In genomic region chr6:109483744-109484075, GRCh38 we compare ENCODE assay signal across 8 cellular contexts. TPM values are rescaled to one million over a fixed set of nuclear protein-coding genes. Genes with fewer than 3 reads are reported as not detected.
A peak's percentile ranks its signal among the peaks of the same experiment; 100 is the strongest.
DNase-seq lines count a peak whose midpoint lies in the region; ATAC-seq and TF ChIP-seq lines count a peak whose summit lies in the region.

No MANE protein-coding gene starts in this region.

- H3K4me2 ChIP-seq in osteoblast (ENCODE audit: insufficient read depth, low read length) = peak overlapping the region; percentile 89

- no peaks in the 10 kb centered on the region for H4K20me1 ChIP-seq in osteoblast (ENCODE audit: insufficient read depth, low read length)

- H3K9ac ChIP-seq in HUES48 (ENCODE audit: low read depth, low read length) = 0 out of 2 replicates have a peak overlapping the region, but pooled peaks have one; percentile 18

- H3K27ac ChIP-seq in HUES48 (ENCODE audit: low read depth, low read length) = no peak overlapping the region
- H3K27ac ChIP-seq in dorsolateral prefrontal cortex = peak overlapping the region in 41 of 59 donors; percentile 11 to 83 (median 63)
- H3K27ac ChIP-seq in osteoblast (ENCODE audit: low read depth, low read length) = no peak overlapping the region

- DNase-seq in dorsolateral prefrontal cortex (no peak), osteoblast (ENCODE audit: insufficient read length, low spot score, missing footprints) (no peak), NCI-H524 treated with DMSO at 0.1 percent for 48 hours (lab: John Stamatoyannopoulos, UW) (no peak), NCI-H2107 treated with DMSO at 0.1 percent for 48 hours (lab: John Stamatoyannopoulos, UW; ENCODE audit: unreplicated experiment) (no peak), KG1 (lab: John Stamatoyannopoulos, UW) (no peak)
- DNase-seq in activated effector memory CD4-positive, alpha-beta T cell treated with Interleukin-2 at 50 U/mL for 16 hours = no peak

- H3K27me3 ChIP-seq in HUES48 (ENCODE audit: control insufficient read depth, insufficient read depth, low read length) = no peaks in the 10 kb centered on the region
- H3K27me3 ChIP-seq in dorsolateral prefrontal cortex = no peaks in the 10 kb centered on the region
- H3K27me3 ChIP-seq in osteoblast (ENCODE audit: insufficient read depth, low read length) = no peaks in the 10 kb centered on the region

- peak; percentile 19 for ATAC-seq in GM18517 (IDR thresholded peaks at IDR 0.05; ENCODE audit: unreplicated experiment)

- H3K36me3 ChIP-seq in HUES48 (ENCODE audit: control insufficient read depth, insufficient read depth, low read length) (peaks cover 25% of the 10 kb centered on the region), osteoblast (ENCODE audit: insufficient read depth, low read length) (peaks cover 19% of the 10 kb centered on the region)

- H3K4me1 ChIP-seq in HUES48 (ENCODE audit: control insufficient read depth, insufficient read depth, low read length) = peaks cover 39% of the 10 kb centered on the region
- H3K4me1 ChIP-seq in osteoblast (ENCODE audit: insufficient read depth, low read length) = peaks cover 11% of the 10 kb centered on the region

- TF ChIP-seq CTCF in dorsolateral prefrontal cortex (IDR thresholded peaks at IDR 0.05 in 54 of 56, conservative IDR thresholded peaks at IDR 0.05 in 2 of 56; ENCODE audit: low read depth in 1 of 56, partially characterized antibody in 56 of 56) (no peak), osteoblast (IDR thresholded peaks at IDR 0.05; ENCODE audit: extremely low read depth, low read depth, low read length) (no peak)

- intact Hi-C loops in dorsolateral prefrontal cortex (cut with DNase I) = loop anchor here (2.0 kb wide), 3 partner anchors 43 to 207 kb away; partner anchors contain the start of genes AK9 (in 1 of the 2), CD164 (in 1 of the 2), FIG4 (in 1 of the 2) and PPIL6 (in 1 of the 2)

- H3K4me3 ChIP-seq in HUES48 (ENCODE audit: low read depth, low read length) = peak overlapping the region; percentile 66
- peak overlapping the region; percentile 51 to 100 (median 95) for H3K4me3 ChIP-seq in dorsolateral prefrontal cortex
- peak overlapping the region; percentile 65 for H3K4me3 ChIP-seq in osteoblast (ENCODE audit: insufficient read depth, low read length)

- peak overlapping the region; percentile 85 for H2AFZ ChIP-seq in osteoblast (ENCODE audit: low read length)

- peaks cover 28% of the 10 kb centered on the region for H3K79me2 ChIP-seq in osteoblast (ENCODE audit: insufficient read depth, low read length)

- H3K9me3 ChIP-seq in HUES48 (ENCODE audit: control insufficient read depth, insufficient read depth, low read length) (no peaks in the 10 kb centered on the region), osteoblast (ENCODE audit: low read depth, low read length) (no peaks in the 10 kb centered on the region)

RNA-seq across cellular contexts. Expression of gene ZBTB24, which starts 0.7 kb away (rescaled TPM):
- total RNA-seq in dorsolateral prefrontal cortex (10 to 100 TPM in 61 of 120 experiments, 1 to 10 TPM in 59; 5.4 to 12.6 (median 10.0) TPM), osteoblast (8.7 and 10.9 TPM in 2 replicates)

RNA-seq across cellular contexts. Expression of gene MICAL1, which starts 28.1 kb away (rescaled TPM):
- total RNA-seq in dorsolateral prefrontal cortex (10 to 100 TPM; 22.6 to 77.0 (median 42.3) TPM), osteoblast (26.1 and 28.0 TPM in 2 replicates)

RNA-seq across cellular contexts. Expression of gene SMPD2, which starts 43.2 kb away (rescaled TPM):
- total RNA-seq in dorsolateral prefrontal cortex = 10 to 100 TPM in 28 of 120 experiments, 1 to 10 TPM in 92; 3.5 to 16.3 (median 7.9) TPM
- 14.8 and 15.0 TPM in 2 replicates for total RNA-seq in osteoblast

RNA-seq across cellular contexts. Expression of gene PPIL6, which starts 43.3 kb away (rescaled TPM):
- 10 to 100 TPM in 73 of 120 experiments, 1 to 10 TPM in 47; 5.2 to 18.3 (median 10.6) TPM for total RNA-seq in dorsolateral prefrontal cortex
- total RNA-seq in osteoblast = 5.3 and 5.8 TPM in 2 replicates

Comparison
In these comparisons a context has a peak if more than half of its experiments do, and no peak if none do; other contexts are left out.
1. H3K27ac ChIP-seq: peak in dorsolateral prefrontal cortex (41 of 59); none in HUES48 (single experiment) and osteoblast (single experiment).
2. Peak in every context shown above with its lines, with median percentiles within 50 percentile points of each other: H3K4me3 ChIP-seq.